In the genomic region with DNA sequence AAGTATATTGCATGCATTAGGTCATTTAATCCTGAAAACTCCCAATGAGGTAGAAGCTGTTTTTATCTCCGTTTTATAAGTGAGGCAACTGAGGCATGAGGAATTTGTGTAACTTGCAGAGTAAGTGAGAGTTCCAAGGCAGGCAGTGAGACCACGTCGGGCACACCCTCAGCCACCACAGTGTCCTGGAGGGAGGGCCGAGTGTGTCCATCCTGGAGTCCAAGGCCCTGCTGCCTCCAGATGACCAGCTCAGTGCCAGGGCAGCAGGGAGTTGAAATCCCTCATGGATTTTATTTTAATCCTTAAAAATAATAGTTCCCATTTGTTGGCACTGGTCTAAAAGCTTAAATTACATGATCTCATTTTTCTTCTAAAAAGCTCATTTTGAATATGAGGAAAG, we compare ENCODE assay signal across 21 cellular contexts.
"Had no signal": no experiment of that assay in that cellular context is flagged by ENCODE, and none has a peak within 500 bp of the region (broad histone marks: within the 10 kb centered on the region; RNA-seq: fewer than 3 reads in every experiment).

No MANE protein-coding gene starts in this region.

- H3K36me3 Mint-ChIP-seq: immature natural killer cell, mesothelial cell of epicardium, naive B cell had no signal

- H3K4me1 Mint-ChIP-seq: immature natural killer cell, naive B cell had no signal

- H3K9me3 Mint-ChIP-seq: immature natural killer cell, mesothelial cell of epicardium had no signal

- H3K27me3 ChIP-seq: colonic mucosa, gastrocnemius medialis, left lung had no signal

- H3K36me3 ChIP-seq: colonic mucosa, esophagus muscularis mucosa, gastrocnemius medialis, heart right ventricle, left lung, lower lobe of right lung had no signal

- DNase-seq: colonic mucosa; cortex of kidney; dorsolateral prefrontal cortex; effector CD4-positive, alpha-beta T cell; effector memory CD4-positive, alpha-beta T cell; foreskin fibroblast; gastrocnemius medialis; glutamatergic neuron; head of caudate nucleus; heart right ventricle; hippocampal formation; immature natural killer cell; left cardiac atrium; left lung; left ventricle myocardium superior; lower lobe of right lung; mesenchymal stem cell; mucosa of descending colon; naive B cell had no signal

- H3K4me1 ChIP-seq: colonic mucosa, gastrocnemius medialis, left lung had no signal

- H3K27ac ChIP-seq: colonic mucosa, dorsolateral prefrontal cortex, esophagus muscularis mucosa, gastrocnemius medialis, heart right ventricle, left lung, lower lobe of right lung had no signal

- H3K27ac Mint-ChIP-seq: immature natural killer cell, mesothelial cell of epicardium, naive B cell had no signal

- H3K4me3 ChIP-seq: colonic mucosa, dorsolateral prefrontal cortex, esophagus muscularis mucosa, gastrocnemius medialis, heart right ventricle, left lung, lower lobe of right lung, mucosa of descending colon had no signal

- H3K4me3 Mint-ChIP-seq: immature natural killer cell, mesothelial cell of epicardium, naive B cell had no signal

- H3K9me3 ChIP-seq: colonic mucosa, esophagus muscularis mucosa, gastrocnemius medialis, heart right ventricle, left lung, lower lobe of right lung, mucosa of descending colon had no signal
